8 cellular contexts compared by ENCODE assay signal in genomic region chr16:30536391-30537024, GRCh38. TPM values are rescaled to one million over a fixed set of nuclear protein-coding genes. Genes with fewer than 3 reads are reported as not detected.
DNase-seq lines count a peak whose midpoint lies in the region; ATAC-seq and TF ChIP-seq lines count a peak whose summit lies in the region.
"Not testable (repeated sequence)": the region's sequence is repeated elsewhere in the genome, so short reads cannot be mapped to it uniquely, and the experiment has no call there.

No MANE protein-coding gene starts in this region.

- H3K36me3 ChIP-seq in RWPE2 (ENCODE audit: low read depth) = peaks cover 11% of the 10 kb centered on the region; the same call in 1 of the 2 replicates
- not testable (repeated sequence) for H3K36me3 ChIP-seq in mammary epithelial cell (ENCODE audit: insufficient read depth, low read length); thoracic aorta

- CTCF ChIA-PET in CD4-positive, alpha-beta T cell (lab: Charles Lee) = interaction anchor here (1.1 to 4.2 kb wide), 13 partner anchors 16 to 106 kb away, joined by 3 to 68 read pairs (median 9); partner anchors contain the start of genes DCTPP1, ZNF689, ZNF764 and ZNF785
- CTCF ChIA-PET in mammary epithelial cell (lab: Charles Lee; ENCODE audit: low non-redundant PET) = not testable (repeated sequence)

- H3K36me3 Mint-ChIP-seq in CD4-positive, alpha-beta T cell (ENCODE audit: low read depth) = peaks cover 19% of the 10 kb centered on the region
- H3K36me3 Mint-ChIP-seq in activated T-cell treated with anti-CD3 and anti-CD28 coated beads, Interleukin-2, amount 50 U/mL, for 4 hours (ENCODE audit: insufficient read depth); immature natural killer cell; nephron (ENCODE audit: low read depth): not testable (repeated sequence)

- peaks cover 35% of the 10 kb centered on the region for H3K4me1 Mint-ChIP-seq in CD4-positive, alpha-beta T cell (ENCODE audit: low read depth)
- H3K4me1 Mint-ChIP-seq in activated T-cell treated with anti-CD3 and anti-CD28 coated beads, Interleukin-2, amount 50 U/mL, for 4 hours (ENCODE audit: low read depth) = peaks cover 21% of the 10 kb centered on the region
- H3K4me1 Mint-ChIP-seq in immature natural killer cell (peaks cover 27 to 36% of the 10 kb centered on the region in 2 donors), nephron (peaks cover 25% of the 10 kb centered on the region)

- peak overlapping the region; percentile 99 for H3K27ac Mint-ChIP-seq in CD4-positive, alpha-beta T cell
- peak overlapping the region in 5 of 6 donors; percentile 53 to 99 (median 97) for H3K27ac Mint-ChIP-seq in immature natural killer cell
- peak overlapping the region; percentile 97 to 99 (median 97) for H3K27ac Mint-ChIP-seq in nephron

- in situ Hi-C loops in mammary epithelial cell (cut with MboI; ENCODE audit: low sequenced_read_pairs in 2 of 2) = loop anchor here in 1 of 2 donors (10.0 kb wide), 1 partner anchor 92 kb away; the partner anchor contains the start of gene SEPHS2

- H3K9me3 Mint-ChIP-seq in CD4-positive, alpha-beta T cell; activated T-cell treated with anti-CD3 and anti-CD28 coated beads, Interleukin-2, amount 50 U/mL, for 4 hours; immature natural killer cell; nephron: not testable (repeated sequence)

- dilution Hi-C loops in mammary epithelial cell (cut with HindIII; ENCODE audit: low sequenced_read_pairs) = not testable (repeated sequence)

- H3K27me3 Mint-ChIP-seq in CD4-positive, alpha-beta T cell; activated T-cell treated with anti-CD3 and anti-CD28 coated beads, Interleukin-2, amount 50 U/mL, for 4 hours (ENCODE audit: low read depth); immature natural killer cell (ENCODE audit: low read depth in 3 of 3); nephron (ENCODE audit: low read depth): not testable (repeated sequence)

- H3K4me2 ChIP-seq in mammary epithelial cell (ENCODE audit: insufficient read depth, low read depth, low read length) = peak overlapping the region; percentile 81

- not testable (repeated sequence) for H3K9me3 ChIP-seq in CD4-positive, alpha-beta T cell (ENCODE audit: control insufficient read depth, low read length); RWPE2 (ENCODE audit: severe bottlenecking); mammary epithelial cell (replicated peaks; ENCODE audit: insufficient read depth, low read length); thoracic aorta

- H3K79me2 ChIP-seq in mammary epithelial cell (ENCODE audit: insufficient read depth, low read length) = peaks cover 20% of the 10 kb centered on the region

- 95% methylated on average over 13 of the region's 13 CpGs for WGBS in mammary epithelial cell (ENCODE audit: low coverage, missing lambda C conversion rate)

- H3K4me1 ChIP-seq in RWPE2 (ENCODE audit: insufficient read depth, poor library complexity, severe bottlenecking) = not testable (repeated sequence)
- H3K4me1 ChIP-seq in mammary epithelial cell (ENCODE audit: insufficient read depth, low read length) (peaks cover 15% of the 10 kb centered on the region), thoracic aorta (ENCODE audit: control insufficient read depth in 1 of 2, low read depth in 2 of 2) (peaks cover 16 to 25% of the 10 kb centered on the region in 2 donors)

- peak overlapping the region; percentile 94 for H3K4me3 Mint-ChIP-seq in CD4-positive, alpha-beta T cell
- H3K4me3 Mint-ChIP-seq in activated T-cell treated with anti-CD3 and anti-CD28 coated beads, Interleukin-2, amount 50 U/mL, for 4 hours = peak overlapping the region; percentile 89
- H3K4me3 Mint-ChIP-seq in immature natural killer cell (peak overlapping the region in 4 of 5 donors; percentile 46 to 92 (median 91)), nephron (peak overlapping the region; percentile 90 to 94 (median 94))

- TF ChIP-seq CTCF in CD4-positive, alpha-beta T cell (IDR thresholded peaks at IDR 0.05); RWPE2 (IDR thresholded peaks at IDR 0.05; ENCODE audit: poor library complexity, severe bottlenecking); mammary epithelial cell (conservative IDR thresholded peaks at IDR 0.05 in 1 of 2, IDR thresholded peaks at IDR 0.05 in 1 of 2; ENCODE audit: extremely low read depth in 1 of 2, insufficient read depth in 1 of 2, low read depth in 1 of 2, low read length in 2 of 2); nephron (IDR thresholded peaks at IDR 0.05; ENCODE audit: unreplicated experiment in 3 of 3); thoracic aorta (IDR thresholded peaks at IDR 0.05): not testable (repeated sequence)

- peak overlapping the region; percentile 67 for H3K4me3 ChIP-seq in Jurkat, Clone E6-1 (ENCODE audit: low read length)
- H3K4me3 ChIP-seq in RWPE2 (ENCODE audit: severe bottlenecking) = not testable (repeated sequence)
- H3K4me3 ChIP-seq in mammary epithelial cell (replicated peaks in 1 of 3; ENCODE audit: insufficient read depth in 1 of 3, low read depth in 2 of 3, low read length in 3 of 3) = peak overlapping the region in 1 of 3 experiments; percentile 50
- peak overlapping the region; percentile 74 for H3K4me3 ChIP-seq in thoracic aorta

- intact Hi-C loops in CD4-positive, alpha-beta T cell (cut with DNase I, micrococcal nuclease) = loop anchor here in 1 of 2 experiments (5.0 kb wide), 2 partner anchors 61 to 89 kb away; partner anchors contain the start of gene SEPHS2
- intact Hi-C loops in mammary epithelial cell (cut with micrococcal nuclease) = loop anchor here (10.0 kb wide), 1 partner anchor 158 kb away; the partner anchor contains the start of gene SRCAP

- H3K27ac ChIP-seq in CD4-positive, alpha-beta T cell (ENCODE audit: low read depth, low read length) = peak overlapping the region; percentile 85
- peak overlapping the region; percentile 71 for H3K27ac ChIP-seq in RWPE2 (ENCODE audit: poor library complexity, severe bottlenecking)
- H3K27ac ChIP-seq in mammary epithelial cell (ENCODE audit: insufficient read depth, low read depth, low read length); thoracic aorta: not testable (repeated sequence)

- not testable (repeated sequence) for DNase-seq in CD4-positive, alpha-beta T cell; Jurkat, Clone E6-1 (ENCODE audit: low read depth, low spot score); RWPE2 (ENCODE audit: low spot score); activated T-cell treated with anti-CD3 and anti-CD28 coated beads, Interleukin-2, amount 50 U/mL, for 4 hours; mammary epithelial cell; immature natural killer cell; thoracic aorta (ENCODE audit: low spot score)

- POLR2A ChIA-PET in CD4-positive, alpha-beta T cell (lab: Charles Lee) = interaction anchor here (1.1 to 3.6 kb wide), 14 partner anchors 10 to 165 kb away, joined by 3 to 116 read pairs (median 14); partner anchors contain the start of genes DCTPP1, SEPTIN1, ZNF688 and ZNF764

- H4K20me1 ChIP-seq in mammary epithelial cell (ENCODE audit: insufficient read depth, low read length) = not testable (repeated sequence)

- H2AFZ ChIP-seq in mammary epithelial cell (ENCODE audit: low read depth, low read length) = not testable (repeated sequence)

- not testable (repeated sequence) for ATAC-seq in CD4-positive, alpha-beta T cell (ENCODE audit: poor library complexity); RWPE2 (ENCODE audit: low read depth); activated T-cell treated with anti-CD3 and anti-CD28 coated beads, Interleukin-2, amount 50 U/mL, for 4 hours; thoracic aorta (ENCODE audit: insufficient number of reproducible peaks, low FRiP score, low read depth)

- BruUV-seq in mammary epithelial cell (replicated peaks; lab: Mats Ljungman, UMichigan) = not testable (repeated sequence)

- H3K9ac ChIP-seq in mammary epithelial cell (ENCODE audit: insufficient read depth, low read length) = not testable (repeated sequence)

- H3K27me3 ChIP-seq in CD4-positive, alpha-beta T cell (ENCODE audit: control insufficient read depth, insufficient read depth, low read length); RWPE2 (ENCODE audit: insufficient read depth, poor library complexity, severe bottlenecking); mammary epithelial cell (ENCODE audit: insufficient read depth, low read length); thoracic aorta (replicated peaks; ENCODE audit: insufficient read depth): not testable (repeated sequence)

RNA-seq across cellular contexts. Expression of gene ZNF747, which starts 1.9 kb away (rescaled TPM):
- total RNA-seq in CD4-positive, alpha-beta T cell = 1 to 10 TPM; 6.3 to 6.7 TPM
- 3.7 TPM for polyA plus RNA-seq in Jurkat, Clone E6-1 (2012; ENCODE audit: insufficient read depth, insufficient read length)
- 10 to 100 TPM; 14.2 to 15.4 (median 15.2) TPM for total RNA-seq in activated T-cell treated with anti-CD3 and anti-CD28 coated beads, Interleukin-2, amount 50 U/mL, for 4 hours
- total RNA-seq in mammary epithelial cell (10 to 100 TPM in 1 of 2 donors, 1 to 10 TPM in 1; 6.7 to 11.0 TPM), thoracic aorta (10 to 100 TPM; 16.8 to 18.3 TPM)
- polyA plus RNA-seq in mammary epithelial cell (4.8 TPM), immature natural killer cell (10 to 100 TPM in 1 of 3 donors, 1 to 10 TPM in 2; 7.4 to 10.2 (median 8.3) TPM)
- 6.8 TPM for polyA minus RNA-seq in mammary epithelial cell

RNA-seq across cellular contexts. Expression of gene ZNF768, which starts 10.1 kb away (rescaled TPM):
- 1 to 10 TPM; 3.9 to 4.1 TPM for total RNA-seq in CD4-positive, alpha-beta T cell
- polyA plus RNA-seq in Jurkat, Clone E6-1 (2012; ENCODE audit: insufficient read depth, insufficient read length) = 4.9 TPM
- 10 to 100 TPM in 2 of 3 donors, 1 to 10 TPM in 1; 9.1 to 10.7 (median 10.5) TPM for total RNA-seq in activated T-cell treated with anti-CD3 and anti-CD28 coated beads, Interleukin-2, amount 50 U/mL, for 4 hours
- total RNA-seq in mammary epithelial cell = 10 to 100 TPM; 30.5 to 40.7 TPM
- 18.5 TPM for polyA plus RNA-seq in mammary epithelial cell
- polyA minus RNA-seq in mammary epithelial cell = 13.4 TPM
- 1 to 10 TPM in 2 of 3 donors, under 1 TPM in 1; 0.15 to 1.7 (median 1.3) TPM for polyA plus RNA-seq in immature natural killer cell
- total RNA-seq in thoracic aorta = 10 to 100 TPM; 25.0 to 36.3 TPM

RNA-seq across cellular contexts. Expression of gene ZNF764, which starts 21.7 kb away (rescaled TPM):
- total RNA-seq in CD4-positive, alpha-beta T cell = 10 to 100 TPM; 20.4 to 22.9 TPM
- polyA plus RNA-seq in Jurkat, Clone E6-1 (2012; ENCODE audit: insufficient read depth, insufficient read length) = 11.7 TPM
- 10 to 100 TPM; 21.2 to 23.4 (median 22.5) TPM for total RNA-seq in activated T-cell treated with anti-CD3 and anti-CD28 coated beads, Interleukin-2, amount 50 U/mL, for 4 hours
- total RNA-seq in mammary epithelial cell = 1 to 10 TPM; 5.5 to 6.6 TPM
- 2.8 TPM for polyA plus RNA-seq in mammary epithelial cell
- polyA minus RNA-seq in mammary epithelial cell = not detected
- 1 to 10 TPM; 1.3 to 6.3 (median 2.3) TPM for polyA plus RNA-seq in immature natural killer cell
- total RNA-seq in thoracic aorta = 1 to 10 TPM; 8.5 to 9.6 TPM

RNA-seq across cellular contexts. Expression of gene ZNF688, which starts 35.0 kb away (rescaled TPM):
- 1 to 10 TPM; 8.8 to 9.6 TPM for total RNA-seq in CD4-positive, alpha-beta T cell
- polyA plus RNA-seq in Jurkat, Clone E6-1 (2012; ENCODE audit: insufficient read depth, insufficient read length) = 7.3 TPM
- 1 to 10 TPM; 5.6 to 8.1 (median 7.4) TPM for total RNA-seq in activated T-cell treated with anti-CD3 and anti-CD28 coated beads, Interleukin-2, amount 50 U/mL, for 4 hours
- 10 to 100 TPM in 1 of 2 donors, 1 to 10 TPM in 1; 6.2 to 10.6 TPM for total RNA-seq in mammary epithelial cell
- polyA plus RNA-seq in mammary epithelial cell = 3.4 TPM
- 9.4 TPM for polyA minus RNA-seq in mammary epithelial cell
- polyA plus RNA-seq in immature natural killer cell = 10 to 100 TPM; 31.9 to 39.0 (median 33.6) TPM
- 10 to 100 TPM in 1 of 2 donors, 1 to 10 TPM in 1; 9.2 to 24.2 TPM for total RNA-seq in thoracic aorta

RNA-seq across cellular contexts. Expression of gene ZNF785, which starts 49.0 kb away (rescaled TPM):
- total RNA-seq in CD4-positive, alpha-beta T cell = 1 to 10 TPM; 6.6 to 7.7 TPM
- 0.75 TPM for polyA plus RNA-seq in Jurkat, Clone E6-1 (2012; ENCODE audit: insufficient read depth, insufficient read length)
- 1 to 10 TPM; 4.7 to 9.5 (median 6.8) TPM for total RNA-seq in activated T-cell treated with anti-CD3 and anti-CD28 coated beads, Interleukin-2, amount 50 U/mL, for 4 hours
- 1 to 10 TPM; 7.6 to 8.0 TPM for total RNA-seq in mammary epithelial cell
- polyA plus RNA-seq in mammary epithelial cell = 3.2 TPM
- 6.5 TPM for polyA minus RNA-seq in mammary epithelial cell
- 1 to 10 TPM; 1.2 to 3.3 (median 1.9) TPM for polyA plus RNA-seq in immature natural killer cell
- 10 to 100 TPM; 10.9 to 15.6 TPM for total RNA-seq in thoracic aorta
